In genomic region chr13:27997904-27998522, GRCh38 we compare ENCODE assay signal across 7 cellular contexts. TPM values are rescaled to one million over a fixed set of nuclear protein-coding genes. Genes with fewer than 3 reads are reported as not detected.
DNase-seq lines count a peak whose midpoint lies in the region; ATAC-seq and TF ChIP-seq lines count a peak whose summit lies in the region.

No MANE protein-coding gene starts in this region.

- ATAC-seq in HG03432 (IDR thresholded peaks at IDR 0.05; ENCODE audit: unreplicated experiment): peak; percentile 51

- H3K27me3 Mint-ChIP-seq in progenitor cell of endocrine pancreas: peaks cover 25% of the 10 kb centered on the region

- H3K4me3 Mint-ChIP-seq in progenitor cell of endocrine pancreas (ENCODE audit: low read depth): no peak overlapping the region

- peaks cover 2% of the 10 kb centered on the region for H3K4me1 Mint-ChIP-seq in progenitor cell of endocrine pancreas (ENCODE audit: low read depth)

- no peak overlapping the region for H3K27ac Mint-ChIP-seq in progenitor cell of endocrine pancreas

- no peaks in the 10 kb centered on the region for H3K36me3 Mint-ChIP-seq in progenitor cell of endocrine pancreas (ENCODE audit: insufficient read depth)

- no peaks in the 10 kb centered on the region for H3K9me3 Mint-ChIP-seq in progenitor cell of endocrine pancreas (ENCODE audit: low read depth)

- DNase-seq in GF-D8 (lab: John Stamatoyannopoulos, UW) (peak; percentile 71), RKO (ENCODE audit: low spot score) (peak; percentile 58), fibroblast of gingiva (ENCODE audit: low read depth) (peak; percentile 28), progenitor cell of endocrine pancreas (ENCODE audit: low spot score, unreplicated experiment) (no peak), GOT3 (lab: John Stamatoyannopoulos, UW) (no peak)
- DNase-seq in activated CD4-positive, CD25-positive, alpha-beta regulatory T cell (lab: John Stamatoyannopoulos, UW): no peak

- TF ChIP-seq CTCF in progenitor cell of endocrine pancreas (IDR thresholded peaks at IDR 0.05; ENCODE audit: unreplicated experiment): peak; percentile 61

RNA-seq across cellular contexts. Expression of gene URAD, which starts 9.5 kb away (rescaled TPM):
- not detected in 2 replicates for total RNA-seq in progenitor cell of endocrine pancreas

RNA-seq across cellular contexts. Expression of gene CDX2, which starts 28.9 kb away (rescaled TPM):
- 24.8 and 31.0 TPM in 2 replicates for total RNA-seq in progenitor cell of endocrine pancreas

Comparison
In these comparisons a context has a peak if more than half of its experiments do, and no peak if none do; other contexts are left out.
1. DNase-seq: peak in GF-D8 (single experiment), RKO (single experiment) and fibroblast of gingiva (single experiment); none in progenitor cell of endocrine pancreas (single experiment), GOT3 (single experiment) and activated CD4-positive, CD25-positive, alpha-beta regulatory T cell (0 of 4).